ENCODE assay signal across 1 cellular context in the genomic region with DNA sequence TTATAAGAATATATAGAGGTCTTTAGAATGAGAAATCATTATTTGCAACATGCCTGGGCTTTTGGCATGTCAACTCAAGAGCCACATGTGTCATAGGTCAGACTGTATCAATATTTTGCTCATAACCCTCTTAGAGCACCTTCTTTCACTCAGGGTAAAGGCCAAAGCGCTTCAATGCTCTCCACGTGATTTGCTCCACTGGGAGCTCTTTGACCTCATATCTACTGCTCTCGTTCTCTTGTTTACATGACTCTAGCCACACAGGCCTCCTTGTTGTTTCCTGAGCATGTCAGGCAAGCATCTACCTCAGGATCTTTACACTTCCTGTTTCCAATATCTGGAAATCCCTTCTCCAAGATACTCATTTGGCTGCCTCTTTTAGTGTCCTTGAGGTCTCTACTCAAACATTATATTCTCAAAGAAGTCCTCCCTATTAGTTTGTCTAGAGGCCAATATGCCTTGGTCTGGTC.
TF ChIP-seq lines count a peak whose summit lies in the region.

No MANE protein-coding gene starts in this region.

TF ChIP-seq in HepG2, 621 proteins besides CTCF, POLR2A, EP300 and RAD21 (continued from another document and continues in another):
- TF ChIP-seq, protein P1, sequence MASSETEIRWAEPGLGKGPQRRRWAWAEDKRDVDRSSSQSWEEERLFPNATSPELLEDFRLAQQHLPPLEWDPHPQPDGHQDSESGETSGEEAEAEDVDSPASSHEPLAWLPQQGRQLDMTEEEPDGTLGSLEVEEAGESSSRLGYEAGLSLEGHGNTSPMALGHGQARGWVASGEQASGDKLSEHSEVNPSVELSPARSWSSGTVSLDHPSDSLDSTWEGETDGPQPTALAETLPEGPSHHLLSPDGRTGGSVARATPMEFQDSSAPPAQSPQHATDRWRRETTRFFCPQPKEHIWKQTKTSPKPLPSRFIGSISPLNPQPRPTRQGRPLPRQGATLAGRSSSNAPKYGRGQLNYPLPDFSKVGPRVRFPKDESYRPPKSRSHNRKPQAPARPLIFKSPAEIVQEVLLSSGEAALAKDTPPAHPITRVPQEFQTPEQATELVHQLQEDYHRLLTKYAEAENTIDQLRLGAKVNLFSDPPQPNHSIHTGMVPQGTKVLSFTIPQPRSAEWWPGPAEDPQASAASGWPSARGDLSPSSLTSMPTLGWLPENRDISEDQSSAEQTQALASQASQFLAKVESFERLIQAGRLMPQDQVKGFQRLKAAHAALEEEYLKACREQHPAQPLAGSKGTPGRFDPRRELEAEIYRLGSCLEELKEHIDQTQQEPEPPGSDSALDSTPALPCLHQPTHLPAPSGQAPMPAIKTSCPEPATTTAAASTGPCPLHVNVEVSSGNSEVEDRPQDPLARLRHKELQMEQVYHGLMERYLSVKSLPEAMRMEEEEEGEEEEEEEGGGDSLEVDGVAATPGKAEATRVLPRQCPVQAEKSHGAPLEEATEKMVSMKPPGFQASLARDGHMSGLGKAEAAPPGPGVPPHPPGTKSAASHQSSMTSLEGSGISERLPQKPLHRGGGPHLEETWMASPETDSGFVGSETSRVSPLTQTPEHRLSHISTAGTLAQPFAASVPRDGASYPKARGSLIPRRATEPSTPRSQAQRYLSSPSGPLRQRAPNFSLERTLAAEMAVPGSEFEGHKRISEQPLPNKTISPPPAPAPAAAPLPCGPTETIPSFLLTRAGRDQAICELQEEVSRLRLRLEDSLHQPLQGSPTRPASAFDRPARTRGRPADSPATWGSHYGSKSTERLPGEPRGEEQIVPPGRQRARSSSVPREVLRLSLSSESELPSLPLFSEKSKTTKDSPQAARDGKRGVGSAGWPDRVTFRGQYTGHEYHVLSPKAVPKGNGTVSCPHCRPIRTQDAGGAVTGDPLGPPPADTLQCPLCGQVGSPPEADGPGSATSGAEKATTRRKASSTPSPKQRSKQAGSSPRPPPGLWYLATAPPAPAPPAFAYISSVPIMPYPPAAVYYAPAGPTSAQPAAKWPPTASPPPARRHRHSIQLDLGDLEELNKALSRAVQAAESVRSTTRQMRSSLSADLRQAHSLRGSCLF (CRISPR knock-in tag; IDR thresholded peaks at IDR 0.05; ENCODE audit: borderline replicate concordance), result no peak
- TF ChIP-seq NR3C1 (CRISPR knock-in tag; IDR thresholded peaks at IDR 0.05) (no peak), TBL1XR1 (IDR thresholded peaks at IDR 0.05; ENCODE audit: borderline replicate concordance, low read length, partially characterized antibody) (peak; percentile 93), MYNN (CRISPR knock-in tag; IDR thresholded peaks at IDR 0.05; ENCODE audit: low read depth) (peak; percentile 71; the same call in 1 of the 2 replicates), ZNF224 (CRISPR knock-in tag; IDR thresholded peaks at IDR 0.05) (no peak), ZBTB3 (CRISPR knock-in tag; IDR thresholded peaks at IDR 0.05; ENCODE audit: borderline replicate concordance, low read depth) (peak; percentile 83; the same call in 1 of the 2 replicates), NFIB (CRISPR knock-in tag; IDR thresholded peaks at IDR 0.05; ENCODE audit: borderline replicate concordance) (no peak), STAT5B (CRISPR knock-in tag; IDR thresholded peaks at IDR 0.05) (no peak), ZNF552 (CRISPR knock-in tag; IDR thresholded peaks at IDR 0.05; ENCODE audit: borderline replicate concordance) (no peak), ATF1 (CRISPR knock-in tag; IDR thresholded peaks at IDR 0.05) (peak; percentile 65; the same call in 1 of the 2 replicates), FOXA3 (CRISPR knock-in tag; IDR thresholded peaks at IDR 0.05) (peak; percentile 100), PHF20 (CRISPR knock-in tag; IDR thresholded peaks at IDR 0.05) (peak; percentile 56), RNF2 (conservative IDR thresholded peaks at IDR 0.05; ENCODE audit: low read depth) (0 out of 2 replicates have a peak, but pooled peaks have one; percentile 45), NR2F6 (IDR thresholded peaks at IDR 0.05) (peak; percentile 100), NR2F6 (CRISPR knock-in tag; IDR thresholded peaks at IDR 0.05) (peak; percentile 100), ZNF75D (CRISPR knock-in tag; IDR thresholded peaks at IDR 0.05; ENCODE audit: borderline replicate concordance) (no peak), DMAP1 (CRISPR knock-in tag; IDR thresholded peaks at IDR 0.05) (peak; percentile 86), DR1 (CRISPR knock-in tag; IDR thresholded peaks at IDR 0.05) (no peak), CCAR2 (optimal IDR thresholded peaks at IDR 0.05; ENCODE audit: low read depth, low read length) (no peak), JARID2 (CRISPR knock-in tag; IDR thresholded peaks at IDR 0.05; ENCODE audit: insufficient replicate concordance) (no peak), ZNF792 (CRISPR knock-in tag; IDR thresholded peaks at IDR 0.05) (peak; percentile 89; the same call in 1 of the 2 replicates), ZNF44 (CRISPR knock-in tag; IDR thresholded peaks at IDR 0.05) (no peak; the same call in 1 of the 2 replicates), MTF1 (CRISPR knock-in tag; IDR thresholded peaks at IDR 0.05) (no peak), ZNF788 (CRISPR knock-in tag; IDR thresholded peaks at IDR 0.05; ENCODE audit: borderline replicate concordance) (peak; percentile 92; the same call in 1 of the 2 replicates), HMG20B (CRISPR knock-in tag; conservative IDR thresholded peaks at IDR 0.05) (peak; percentile 89), BRCA1 (CRISPR knock-in tag; IDR thresholded peaks at IDR 0.05) (peak; percentile 95), SMC3 (IDR thresholded peaks at IDR 0.05; ENCODE audit: low read length) (no peak; the same call in 1 of the 2 replicates), FOXK2 (IDR thresholded peaks at IDR 0.05) (peak; percentile 99), ASH2L (IDR thresholded peaks at IDR 0.05; ENCODE audit: insufficient read length, low read depth, low read length) (peak; percentile 78), ZNF367 (CRISPR knock-in tag; IDR thresholded peaks at IDR 0.05; ENCODE audit: borderline replicate concordance) (no peak), MZF1 (CRISPR knock-in tag; IDR thresholded peaks at IDR 0.05; ENCODE audit: borderline replicate concordance) (no peak), GFI1 (CRISPR knock-in tag; IDR thresholded peaks at IDR 0.05; ENCODE audit: borderline replicate concordance) (peak; percentile 92), ZNF136 (CRISPR knock-in tag; IDR thresholded peaks at IDR 0.05; ENCODE audit: low read depth) (no peak), EED (CRISPR knock-in tag; IDR thresholded peaks at IDR 0.05) (no peak; the same call in 1 of the 2 replicates)
- TF ChIP-seq, protein P2, sequence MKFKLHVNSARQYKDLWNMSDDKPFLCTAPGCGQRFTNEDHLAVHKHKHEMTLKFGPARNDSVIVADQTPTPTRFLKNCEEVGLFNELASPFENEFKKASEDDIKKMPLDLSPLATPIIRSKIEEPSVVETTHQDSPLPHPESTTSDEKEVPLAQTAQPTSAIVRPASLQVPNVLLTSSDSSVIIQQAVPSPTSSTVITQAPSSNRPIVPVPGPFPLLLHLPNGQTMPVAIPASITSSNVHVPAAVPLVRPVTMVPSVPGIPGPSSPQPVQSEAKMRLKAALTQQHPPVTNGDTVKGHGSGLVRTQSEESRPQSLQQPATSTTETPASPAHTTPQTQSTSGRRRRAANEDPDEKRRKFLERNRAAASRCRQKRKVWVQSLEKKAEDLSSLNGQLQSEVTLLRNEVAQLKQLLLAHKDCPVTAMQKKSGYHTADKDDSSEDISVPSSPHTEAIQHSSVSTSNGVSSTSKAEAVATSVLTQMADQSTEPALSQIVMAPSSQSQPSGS (CRISPR knock-in tag; IDR thresholded peaks at IDR 0.05), result peak; percentile 92
- TF ChIP-seq, protein P3, sequence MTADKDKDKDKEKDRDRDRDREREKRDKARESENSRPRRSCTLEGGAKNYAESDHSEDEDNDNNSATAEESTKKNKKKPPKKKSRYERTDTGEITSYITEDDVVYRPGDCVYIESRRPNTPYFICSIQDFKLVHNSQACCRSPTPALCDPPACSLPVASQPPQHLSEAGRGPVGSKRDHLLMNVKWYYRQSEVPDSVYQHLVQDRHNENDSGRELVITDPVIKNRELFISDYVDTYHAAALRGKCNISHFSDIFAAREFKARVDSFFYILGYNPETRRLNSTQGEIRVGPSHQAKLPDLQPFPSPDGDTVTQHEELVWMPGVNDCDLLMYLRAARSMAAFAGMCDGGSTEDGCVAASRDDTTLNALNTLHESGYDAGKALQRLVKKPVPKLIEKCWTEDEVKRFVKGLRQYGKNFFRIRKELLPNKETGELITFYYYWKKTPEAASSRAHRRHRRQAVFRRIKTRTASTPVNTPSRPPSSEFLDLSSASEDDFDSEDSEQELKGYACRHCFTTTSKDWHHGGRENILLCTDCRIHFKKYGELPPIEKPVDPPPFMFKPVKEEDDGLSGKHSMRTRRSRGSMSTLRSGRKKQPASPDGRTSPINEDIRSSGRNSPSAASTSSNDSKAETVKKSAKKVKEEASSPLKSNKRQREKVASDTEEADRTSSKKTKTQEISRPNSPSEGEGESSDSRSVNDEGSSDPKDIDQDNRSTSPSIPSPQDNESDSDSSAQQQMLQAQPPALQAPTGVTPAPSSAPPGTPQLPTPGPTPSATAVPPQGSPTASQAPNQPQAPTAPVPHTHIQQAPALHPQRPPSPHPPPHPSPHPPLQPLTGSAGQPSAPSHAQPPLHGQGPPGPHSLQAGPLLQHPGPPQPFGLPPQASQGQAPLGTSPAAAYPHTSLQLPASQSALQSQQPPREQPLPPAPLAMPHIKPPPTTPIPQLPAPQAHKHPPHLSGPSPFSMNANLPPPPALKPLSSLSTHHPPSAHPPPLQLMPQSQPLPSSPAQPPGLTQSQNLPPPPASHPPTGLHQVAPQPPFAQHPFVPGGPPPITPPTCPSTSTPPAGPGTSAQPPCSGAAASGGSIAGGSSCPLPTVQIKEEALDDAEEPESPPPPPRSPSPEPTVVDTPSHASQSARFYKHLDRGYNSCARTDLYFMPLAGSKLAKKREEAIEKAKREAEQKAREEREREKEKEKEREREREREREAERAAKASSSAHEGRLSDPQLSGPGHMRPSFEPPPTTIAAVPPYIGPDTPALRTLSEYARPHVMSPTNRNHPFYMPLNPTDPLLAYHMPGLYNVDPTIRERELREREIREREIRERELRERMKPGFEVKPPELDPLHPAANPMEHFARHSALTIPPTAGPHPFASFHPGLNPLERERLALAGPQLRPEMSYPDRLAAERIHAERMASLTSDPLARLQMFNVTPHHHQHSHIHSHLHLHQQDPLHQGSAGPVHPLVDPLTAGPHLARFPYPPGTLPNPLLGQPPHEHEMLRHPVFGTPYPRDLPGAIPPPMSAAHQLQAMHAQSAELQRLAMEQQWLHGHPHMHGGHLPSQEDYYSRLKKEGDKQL (CRISPR knock-in tag; IDR thresholded peaks at IDR 0.05; ENCODE audit: low read depth), result peak; percentile 88
- TF ChIP-seq, protein P4, sequence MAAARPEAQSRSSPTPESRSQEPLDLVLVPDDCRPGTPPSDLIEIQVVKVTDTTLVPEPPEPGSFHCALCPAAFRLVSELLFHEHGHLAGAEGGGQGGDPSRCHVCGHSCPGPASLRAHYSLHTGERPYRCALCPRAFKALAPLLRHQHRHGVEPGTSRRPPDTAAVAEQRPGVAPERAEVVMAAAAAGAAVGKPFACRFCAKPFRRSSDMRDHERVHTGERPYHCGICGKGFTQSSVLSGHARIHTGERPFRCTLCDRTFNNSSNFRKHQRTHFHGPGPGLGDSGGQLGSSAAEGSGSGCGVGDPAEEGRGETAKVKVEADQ (CRISPR knock-in tag; IDR thresholded peaks at IDR 0.05; ENCODE audit: borderline replicate concordance), result peak; percentile 62; the same call in 1 of the 2 replicates
- TF ChIP-seq, protein P5, sequence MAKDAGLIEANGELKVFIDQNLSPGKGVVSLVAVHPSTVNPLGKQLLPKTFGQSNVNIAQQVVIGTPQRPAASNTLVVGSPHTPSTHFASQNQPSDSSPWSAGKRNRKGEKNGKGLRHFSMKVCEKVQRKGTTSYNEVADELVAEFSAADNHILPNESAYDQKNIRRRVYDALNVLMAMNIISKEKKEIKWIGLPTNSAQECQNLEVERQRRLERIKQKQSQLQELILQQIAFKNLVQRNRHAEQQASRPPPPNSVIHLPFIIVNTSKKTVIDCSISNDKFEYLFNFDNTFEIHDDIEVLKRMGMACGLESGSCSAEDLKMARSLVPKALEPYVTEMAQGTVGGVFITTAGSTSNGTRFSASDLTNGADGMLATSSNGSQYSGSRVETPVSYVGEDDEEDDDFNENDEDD (CRISPR knock-in tag; IDR thresholded peaks at IDR 0.05; ENCODE audit: borderline replicate concordance), result peak; percentile 74; the same call in 1 of the 2 replicates
- TF ChIP-seq, protein P6, sequence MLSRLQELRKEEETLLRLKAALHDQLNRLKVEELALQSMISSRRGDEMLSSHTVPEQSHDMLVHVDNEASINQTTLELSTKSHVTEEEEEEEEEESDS (CRISPR knock-in tag; IDR thresholded peaks at IDR 0.05; ENCODE audit: borderline replicate concordance), result no peak
